In the genomic region with DNA sequence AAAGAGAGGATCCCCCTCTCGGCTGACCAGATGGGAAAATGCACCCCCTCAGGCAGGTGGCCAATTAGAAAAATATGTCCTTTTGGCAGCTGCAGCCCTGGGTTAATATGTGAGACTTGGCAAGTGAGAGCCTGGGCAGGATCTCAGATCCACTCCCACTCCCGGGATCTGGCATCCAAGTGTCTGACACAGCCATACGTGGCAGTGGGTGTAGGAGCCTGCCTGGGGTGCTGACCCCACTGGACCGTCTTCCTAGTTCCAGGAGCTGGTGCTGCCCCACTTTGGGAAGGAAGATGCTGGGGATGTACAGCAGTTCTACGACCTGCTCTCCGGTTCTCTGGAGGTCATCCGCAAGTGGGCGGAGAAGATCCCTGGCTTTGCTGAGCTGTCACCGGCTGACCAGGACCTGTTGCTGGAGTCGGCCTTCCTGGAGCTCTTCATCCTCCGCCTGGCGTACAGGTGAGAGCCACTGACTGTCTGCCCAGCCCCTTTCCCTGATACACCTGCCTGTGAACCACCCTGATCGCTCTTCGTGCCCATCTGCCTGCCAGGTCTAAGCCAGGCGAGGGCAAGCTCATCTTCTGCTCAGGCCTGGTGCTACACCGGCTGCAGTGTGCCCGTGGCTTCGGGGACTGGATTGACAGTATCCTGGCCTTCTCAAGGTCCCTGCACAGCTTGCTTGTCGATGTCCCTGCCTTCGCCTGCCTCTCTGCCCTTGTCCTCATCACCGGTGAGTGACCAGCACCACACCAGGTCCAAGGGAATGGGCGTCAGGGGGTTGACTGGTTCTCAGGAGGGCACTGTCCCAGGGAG, we compare ENCODE assay signal across 17 cellular contexts. TPM values are rescaled to one million over a fixed set of nuclear protein-coding genes. Genes with fewer than 3 reads are reported as not detected.
DNase-seq lines count a peak whose midpoint lies in the region; ATAC-seq and TF ChIP-seq lines count a peak whose summit lies in the region.
"Had no signal": no experiment of that assay in that cellular context is flagged by ENCODE, and none has a peak within 500 bp of the region (broad histone marks: within the 10 kb centered on the region; RNA-seq: fewer than 3 reads in every experiment).

No MANE protein-coding gene starts in this region.

- H3K4me3 ChIP-seq in left ventricle myocardium inferior (no peak overlapping the region), ascending aorta (no peak overlapping the region), hepatocyte (no peak overlapping the region)
- H3K4me3 ChIP-seq: SK-N-MC had no signal

- peaks cover 7% of the 10 kb centered on the region for H4K20me1 ChIP-seq in hepatocyte (ENCODE audit: insufficient read depth, poor library complexity, severe bottlenecking)

- ATAC-seq in Right ventricle myocardium superior (ENCODE audit: poor library complexity) (no peak), HG03460 (IDR thresholded peaks at IDR 0.05; ENCODE audit: unreplicated experiment) (no peak)

- no peak for TF ChIP-seq CTCF in left ventricle myocardium inferior (IDR thresholded peaks at IDR 0.05; ENCODE audit: borderline replicate concordance)
- TF ChIP-seq CTCF in ascending aorta (IDR thresholded peaks at IDR 0.05): no peak
- TF ChIP-seq CTCF in hepatocyte (IDR thresholded peaks at IDR 0.05; ENCODE audit: poor library complexity): no peak
- no peak for TF ChIP-seq CTCF in type B pancreatic cell (conservative IDR thresholded peaks at IDR 0.05)

- no peaks in the 10 kb centered on the region for H3K79me2 ChIP-seq in hepatocyte

- intact Hi-C loops in left ventricle myocardium inferior (cut with micrococcal nuclease): no loop called here
- intact Hi-C loops in Right ventricle myocardium superior (cut with DNase I): no loop called here
- intact Hi-C loops in ascending aorta (cut with DNase I): no loop called here

- H3K9me3 ChIP-seq in left ventricle myocardium inferior (replicated peaks) (no peaks in the 10 kb centered on the region), ascending aorta (no peaks in the 10 kb centered on the region), hepatocyte (ENCODE audit: low read depth) (no peaks in the 10 kb centered on the region)
- H3K9me3 ChIP-seq: heart left ventricle had no signal

- H3K4me2 ChIP-seq in hepatocyte: no peak overlapping the region
- H3K4me2 ChIP-seq: KMS-11 had no signal

- H3K36me3 Mint-ChIP-seq in type B pancreatic cell: no peaks in the 10 kb centered on the region

- H3K36me3 ChIP-seq in left ventricle myocardium inferior (peaks cover 54% of the 10 kb centered on the region), ascending aorta (peaks cover 44 to 67% of the 10 kb centered on the region in 2 donors), hepatocyte (replicated peaks; ENCODE audit: insufficient read depth, low read depth) (no peaks in the 10 kb centered on the region)

- H3K4me1 Mint-ChIP-seq in type B pancreatic cell (ENCODE audit: unreplicated experiment): peaks cover 2% of the 10 kb centered on the region

- 92% methylated on average over 22 of the region's 22 CpGs for WGBS in hepatocyte (ENCODE audit: low lambda C conversion rate, missing lambda C conversion rate)

- H3K9me3 Mint-ChIP-seq in type B pancreatic cell: no peaks in the 10 kb centered on the region

- H3K27ac Mint-ChIP-seq in type B pancreatic cell: peak overlapping the region; percentile 55

- H3K27ac ChIP-seq in left ventricle myocardium inferior (replicated peaks) (peak overlapping the region; percentile 24), ascending aorta (peak overlapping the region; percentile 18 to 22), hepatocyte (no peak overlapping the region)
- H3K27ac ChIP-seq: HL-60, KMS-11, SK-N-MC had no signal

- no peak overlapping the region for H2AFZ ChIP-seq in hepatocyte

- H3K9me2 ChIP-seq in hepatocyte (replicated peaks; ENCODE audit: insufficient read depth): no peaks in the 10 kb centered on the region

- H3K27me3 ChIP-seq in left ventricle myocardium inferior (ENCODE audit: low read depth) (no peaks in the 10 kb centered on the region), ascending aorta (no peaks in the 10 kb centered on the region), hepatocyte (no peaks in the 10 kb centered on the region)
- H3K27me3 ChIP-seq: heart left ventricle had no signal

- H3K4me1 ChIP-seq in left ventricle myocardium inferior (peaks cover 62% of the 10 kb centered on the region), ascending aorta (no peaks in the 10 kb centered on the region), hepatocyte (ENCODE audit: insufficient read depth) (no peaks in the 10 kb centered on the region)

- DNase-seq in left ventricle myocardium inferior (no peak), Right ventricle myocardium superior (no peak), ascending aorta (ENCODE audit: low spot score in 2 of 2) (no peak), hepatocyte (ENCODE audit: low spot score) (peak; percentile 20), type B pancreatic cell (ENCODE audit: extremely low spot score, unreplicated experiment) (no peak), NCI-H226 (no peak), GOT3 (lab: John Stamatoyannopoulos, UW) (no peak)
- DNase-seq: kidney glomerular epithelial cell, NCI-H1417 treated with DMSO at 0.1 percent for 48 hours, NCI-H446 treated with DMSO at 0.1 percent for 48 hours, OCI-M1 had no signal

- H3K4me3 Mint-ChIP-seq in type B pancreatic cell: no peak overlapping the region

- H3K27me3 Mint-ChIP-seq in type B pancreatic cell: peaks cover 2% of the 10 kb centered on the region

RNA-seq across cellular contexts. Expression of a gene that starts 5.8 kb away (rescaled TPM):
- total RNA-seq in left ventricle myocardium inferior (55.5 TPM), Right ventricle myocardium superior (46.1 TPM), ascending aorta (722 TPM), hepatocyte (39.2 and 59.2 TPM in 2 replicates), type B pancreatic cell (ENCODE audit: low replicate concordance) (11.4 and 81.9 TPM in 2 replicates)
- 131 and 165 TPM in 2 replicates for polyA plus RNA-seq in hepatocyte

RNA-seq across cellular contexts. Expression of a gene that starts 12.8 kb away (rescaled TPM):
- total RNA-seq in left ventricle myocardium inferior: 23.8 TPM
- total RNA-seq in Right ventricle myocardium superior: 23.5 TPM
- 39.8 TPM for total RNA-seq in ascending aorta
- total RNA-seq in hepatocyte: 55.9 and 61.6 TPM in 2 replicates
- polyA plus RNA-seq in hepatocyte: 52.0 and 57.7 TPM in 2 replicates
- 35.7 and 48.7 TPM in 2 replicates for total RNA-seq in type B pancreatic cell (ENCODE audit: low replicate concordance)

RNA-seq across cellular contexts. Expression of a gene that starts 22.5 kb away (rescaled TPM):
- 0.30 TPM for total RNA-seq in left ventricle myocardium inferior
- total RNA-seq in Right ventricle myocardium superior: 0.35 TPM
- total RNA-seq in ascending aorta: 7.9 TPM
- not detected in 2 replicates for total RNA-seq in hepatocyte
- 0.15 TPM in 1 of 2 replicates, not detected in the other for polyA plus RNA-seq in hepatocyte
- total RNA-seq in type B pancreatic cell (ENCODE audit: low replicate concordance): not detected in 2 replicates
- total RNA-seq: activated CD8-positive, alpha-beta memory T cell treated with anti-CD3 and anti-CD28 coated beads for 36 hours had no signal

RNA-seq across cellular contexts. Expression of a gene that starts 50.3 kb away (rescaled TPM):
- 20.0 TPM for total RNA-seq in left ventricle myocardium inferior
- 19.8 TPM for total RNA-seq in Right ventricle myocardium superior
- total RNA-seq in ascending aorta: 32.6 TPM
- total RNA-seq in hepatocyte: 4.0 and 8.0 TPM in 2 replicates
- polyA plus RNA-seq in hepatocyte: 9.9 and 17.0 TPM in 2 replicates
- total RNA-seq in type B pancreatic cell (ENCODE audit: low replicate concordance): 4.2 and 16.5 TPM in 2 replicates
